9 cellular contexts compared by ENCODE assay signal in genomic region chr3:9316881-9317341, GRCh38. TPM values are rescaled to one million over a fixed set of nuclear protein-coding genes. Genes with fewer than 3 reads are reported as not detected.
DNase-seq lines count a peak whose midpoint lies in the region; ATAC-seq and TF ChIP-seq lines count a peak whose summit lies in the region.
"Had no signal": no experiment of that assay in that cellular context is flagged by ENCODE, and none has a peak within 500 bp of the region (broad histone marks: within the 10 kb centered on the region; RNA-seq: fewer than 3 reads in every experiment).

No MANE protein-coding gene starts in this region.

- H3K4me1 Mint-ChIP-seq in CD4-positive, alpha-beta memory T cell, result no peaks in the 10 kb centered on the region

- POLR2A ChIA-PET in CD4-positive, alpha-beta memory T cell (lab: Charles Lee; ENCODE audit: partially characterized antibody), result no interaction called here

- peak in 2 of 3 donors; percentile 31 to 53 for TF ChIP-seq POLR2A in body of pancreas (IDR thresholded peaks at IDR 0.05)

- TF ChIP-seq CTCF in body of pancreas (IDR thresholded peaks at IDR 0.05) (no peak), WERI-Rb-1 (IDR thresholded peaks at IDR 0.05; ENCODE audit: low read depth, low read length) (no peak)

- no peaks in the 10 kb centered on the region for H3K27me3 ChIP-seq in body of pancreas
- H3K27me3 ChIP-seq in iPS DF 6.9 (ENCODE audit: control insufficient read depth, insufficient read depth, low read length), result no peaks in the 10 kb centered on the region
- no peaks in the 10 kb centered on the region for H3K27me3 ChIP-seq in CD4-positive, alpha-beta memory T cell (ENCODE audit: insufficient read depth, low read length)
- H3K27me3 ChIP-seq in WERI-Rb-1 (ENCODE audit: insufficient read depth, low read depth, severe bottlenecking), result no peaks in the 10 kb centered on the region

- H3K27ac ChIP-seq in body of pancreas (peak overlapping the region; percentile 54 to 80 (median 78)), iPS DF 6.9 (ENCODE audit: low read length) (no peak overlapping the region), WERI-Rb-1 (no peak overlapping the region)
- H3K27ac ChIP-seq in CD4-positive, alpha-beta memory T cell (ENCODE audit: low read depth, low read length), result no peak overlapping the region

- H3K9me3 ChIP-seq in body of pancreas (no peaks in the 10 kb centered on the region), iPS DF 6.9 (ENCODE audit: control insufficient read depth, insufficient read depth, low read length) (no peaks in the 10 kb centered on the region), WERI-Rb-1 (ENCODE audit: severe bottlenecking) (no peaks in the 10 kb centered on the region)
- H3K9me3 ChIP-seq in CD4-positive, alpha-beta memory T cell (ENCODE audit: control insufficient read depth in 1 of 2, low read length in 2 of 2), result no peaks in the 10 kb centered on the region

- DNase-seq in Daoy (ENCODE audit: low read depth), result peak; percentile 50
- DNase-seq in body of pancreas, result peak in 3 of 4 donors; percentile 14 to 22 (median 16)
- peak; percentile 7 for DNase-seq in iPS DF 6.9 (ENCODE audit: low read depth, low spot score)
- peak; percentile 85 for DNase-seq in retina
- DNase-seq in MV-4-11 (lab: John Stamatoyannopoulos, UW), result no peak
- DNase-seq in NCI-H2196 treated with DMSO at 0.1 percent for 48 hours (lab: John Stamatoyannopoulos, UW; ENCODE audit: unreplicated experiment), result no peak
- DNase-seq in CD4-positive, alpha-beta memory T cell, result no peak
- DNase-seq in WERI-Rb-1, result no peak
- DNase-seq: cortex of kidney had no signal

- peaks cover 7% of the 10 kb centered on the region for H3K4me1 ChIP-seq in body of pancreas
- H3K4me1 ChIP-seq in iPS DF 6.9 (ENCODE audit: control insufficient read depth, insufficient read depth, low read length), result peaks cover 2% of the 10 kb centered on the region; the same call in 1 of the 2 replicates
- H3K4me1 ChIP-seq in CD4-positive, alpha-beta memory T cell (ENCODE audit: insufficient read depth, low read length), result no peaks in the 10 kb centered on the region

- WGBS in body of pancreas, 2 donors, result 48 to 54% methylated on average over 12 of the region's 12 CpGs
- WGBS in iPS DF 6.9 (ENCODE audit: insufficient coverage, insufficient read length), result no CpG with 5 or more reads among the region's 12 CpGs

- no peaks in the 10 kb centered on the region for H3K9me3 Mint-ChIP-seq in CD4-positive, alpha-beta memory T cell

- CTCF ChIA-PET in CD4-positive, alpha-beta memory T cell (lab: Charles Lee; ENCODE audit: partially characterized antibody), result interaction anchor here (1.1 kb wide), 1 partner anchor 345 kb away, joined by 4 read pairs; no protein-coding TSS in a partner anchor

- peak; percentile 80 for ATAC-seq in body of pancreas

- H3K36me3 Mint-ChIP-seq in CD4-positive, alpha-beta memory T cell, result no peaks in the 10 kb centered on the region

- H3K4me3 Mint-ChIP-seq in CD4-positive, alpha-beta memory T cell, result no peak overlapping the region

- no peak overlapping the region for H3K27ac Mint-ChIP-seq in CD4-positive, alpha-beta memory T cell

- H3K36me3 ChIP-seq in body of pancreas (replicated peaks in 1 of 2; ENCODE audit: insufficient read depth in 1 of 2, low read depth in 2 of 2), result peaks cover 0 to 2% of the 10 kb centered on the region in 2 donors
- no peaks in the 10 kb centered on the region for H3K36me3 ChIP-seq in iPS DF 6.9 (ENCODE audit: control insufficient read depth, insufficient read depth, low read length)
- H3K36me3 ChIP-seq in CD4-positive, alpha-beta memory T cell (ENCODE audit: insufficient read depth, low read length), result no peaks in the 10 kb centered on the region
- H3K36me3 ChIP-seq in WERI-Rb-1, result no peaks in the 10 kb centered on the region

- intact Hi-C loops in body of pancreas (cut with DNase I), result no loop called here
- intact Hi-C loops in CD4-positive, alpha-beta memory T cell (cut with micrococcal nuclease), result no loop called here

- peaks cover 0 to 3% of the 10 kb centered on the region in 2 donors for H3K27me3 Mint-ChIP-seq in CD4-positive, alpha-beta memory T cell

- no peak overlapping the region for H3K4me3 ChIP-seq in body of pancreas
- no peak overlapping the region for H3K4me3 ChIP-seq in iPS DF 6.9 (ENCODE audit: low read length)
- no peak overlapping the region for H3K4me3 ChIP-seq in CD4-positive, alpha-beta memory T cell (ENCODE audit: low read length in 2 of 2)
- no peak overlapping the region for H3K4me3 ChIP-seq in WERI-Rb-1 (ENCODE audit: low read depth, low read length)

RNA-seq across cellular contexts. Expression of gene THUMPD3, which starts 45.9 kb away (rescaled TPM):
- total RNA-seq in Daoy (2014; rRNA removed; shearing (Covaris generic)), result 65.4 and 67.9 TPM in 2 replicates
- 10 to 100 TPM; 16.1 to 27.0 TPM for total RNA-seq in body of pancreas
- total RNA-seq in CD4-positive, alpha-beta memory T cell, result 10 to 100 TPM; 36.9 to 39.2 TPM
- polyA plus RNA-seq in CD4-positive, alpha-beta memory T cell, result 10 to 100 TPM; 10.8 to 29.3 TPM

Comparison
In these comparisons a context has a peak if more than half of its experiments do, and no peak if none do; other contexts are left out.
1. DNase-seq: peak in Daoy (single experiment), body of pancreas (3 of 4), iPS DF 6.9 (single experiment) and retina (single experiment); none in MV-4-11 (single experiment), NCI-H2196 treated with DMSO at 0.1 percent for 48 hours (single experiment), CD4-positive, alpha-beta memory T cell (0 of 5) and WERI-Rb-1 (single experiment).
2. H3K27ac ChIP-seq: peak in body of pancreas (4 of 4); none in iPS DF 6.9 (single experiment), CD4-positive, alpha-beta memory T cell (single experiment) and WERI-Rb-1 (single experiment).